In the genomic region with DNA sequence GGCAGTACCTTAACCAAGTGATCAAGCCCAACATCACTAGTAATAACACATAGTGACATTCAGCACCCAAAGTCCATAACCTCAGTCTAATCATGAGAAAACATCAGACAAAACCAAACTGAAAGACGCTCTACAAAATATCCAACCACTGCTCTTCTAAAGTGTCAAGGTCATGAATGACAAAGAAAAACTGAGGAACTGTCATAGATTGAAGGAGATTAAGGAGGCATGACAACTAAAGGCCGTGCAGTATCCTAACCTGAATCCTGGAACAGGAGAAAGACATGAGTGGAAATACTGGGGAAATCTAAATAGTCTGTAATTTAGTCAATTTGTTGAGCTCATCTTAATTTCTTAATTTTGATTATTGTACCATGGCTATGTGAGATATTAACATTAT, we compare ENCODE assay signal across 2 cellular contexts.
TF ChIP-seq lines count a peak whose summit lies in the region.

No MANE protein-coding gene starts in this region.

TF ChIP-seq in HCT116, 20 proteins besides CTCF, POLR2A, EP300 and RAD21:
- TF ChIP-seq EGR1 (IDR thresholded peaks at IDR 0.05; ENCODE audit: low read depth) = no peak
- no peak for TF ChIP-seq SRF (IDR thresholded peaks at IDR 0.05; ENCODE audit: low read depth)
- TF ChIP-seq CEBPB (IDR thresholded peaks at IDR 0.05; ENCODE audit: low read depth) = no peak
- no peak for TF ChIP-seq YY1 (IDR thresholded peaks at IDR 0.05; ENCODE audit: extremely low read depth, insufficient replicate concordance, low read depth, low read length)
- TF ChIP-seq, protein P1, sequence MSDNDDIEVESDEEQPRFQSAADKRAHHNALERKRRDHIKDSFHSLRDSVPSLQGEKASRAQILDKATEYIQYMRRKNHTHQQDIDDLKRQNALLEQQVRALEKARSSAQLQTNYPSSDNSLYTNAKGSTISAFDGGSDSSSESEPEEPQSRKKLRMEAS (IDR thresholded peaks at IDR 0.05) = no peak
- no peak for TF ChIP-seq ATF3 (IDR thresholded peaks at IDR 0.05)
- no peak for TF ChIP-seq JUND (IDR thresholded peaks at IDR 0.05)
- no peak for TF ChIP-seq CBX3 (IDR thresholded peaks at IDR 0.05; ENCODE audit: low read depth)
- no peak for TF ChIP-seq TCF7L2 (IDR thresholded peaks at IDR 0.05; ENCODE audit: borderline replicate concordance, extremely low read depth, insufficient read depth, insufficient read length)
- no peak for TF ChIP-seq FOSL1 (IDR thresholded peaks at IDR 0.05; ENCODE audit: low read depth)
- TF ChIP-seq ZFX (IDR thresholded peaks at IDR 0.05) = no peak
- TF ChIP-seq EZH2 (IDR thresholded peaks at IDR 0.05) = no peak
- no peak for TF ChIP-seq EZH2phosphoT487 (IDR thresholded peaks at IDR 0.05; ENCODE audit: borderline replicate concordance)
- TF ChIP-seq SIN3A (IDR thresholded peaks at IDR 0.05; ENCODE audit: low read depth) = no peak
- no peak for TF ChIP-seq SP1 (IDR thresholded peaks at IDR 0.05; ENCODE audit: low read depth)
TF ChIP-seq in HCT116: peak in this region for 0.

TF ChIP-seq in K562, 482 proteins besides CTCF, POLR2A, EP300 and RAD21:
- TF ChIP-seq ESRRA (IDR thresholded peaks at IDR 0.05; ENCODE audit: borderline replicate concordance, low read depth) (peak; percentile 94), HMBOX1 (IDR thresholded peaks at IDR 0.05) (peak; percentile 39; the same call in 1 of the 2 replicates), MEIS2 (IDR thresholded peaks at IDR 0.05; ENCODE audit: partially characterized antibody) (peak; percentile 12), C11orf30 (IDR thresholded peaks at IDR 0.05; ENCODE audit: low read depth) (no peak), CTBP1 (IDR thresholded peaks at IDR 0.05; ENCODE audit: borderline replicate concordance) (0 out of 2 replicates have a peak, but pooled peaks have one; percentile 15), ZKSCAN1 (IDR thresholded peaks at IDR 0.05; ENCODE audit: low read depth, low read length) (no peak)
- TF ChIP-seq, protein P2, sequence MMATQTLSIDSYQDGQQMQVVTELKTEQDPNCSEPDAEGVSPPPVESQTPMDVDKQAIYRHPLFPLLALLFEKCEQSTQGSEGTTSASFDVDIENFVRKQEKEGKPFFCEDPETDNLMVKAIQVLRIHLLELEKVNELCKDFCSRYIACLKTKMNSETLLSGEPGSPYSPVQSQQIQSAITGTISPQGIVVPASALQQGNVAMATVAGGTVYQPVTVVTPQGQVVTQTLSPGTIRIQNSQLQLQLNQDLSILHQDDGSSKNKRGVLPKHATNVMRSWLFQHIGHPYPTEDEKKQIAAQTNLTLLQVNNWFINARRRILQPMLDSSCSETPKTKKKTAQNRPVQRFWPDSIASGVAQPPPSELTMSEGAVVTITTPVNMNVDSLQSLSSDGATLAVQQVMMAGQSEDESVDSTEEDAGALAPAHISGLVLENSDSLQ (IDR thresholded peaks at IDR 0.05) = 0 out of 2 replicates have a peak, but pooled peaks have one; percentile 16
